Comparison of ENCODE assay signal across 8 cellular contexts in the genomic region with DNA sequence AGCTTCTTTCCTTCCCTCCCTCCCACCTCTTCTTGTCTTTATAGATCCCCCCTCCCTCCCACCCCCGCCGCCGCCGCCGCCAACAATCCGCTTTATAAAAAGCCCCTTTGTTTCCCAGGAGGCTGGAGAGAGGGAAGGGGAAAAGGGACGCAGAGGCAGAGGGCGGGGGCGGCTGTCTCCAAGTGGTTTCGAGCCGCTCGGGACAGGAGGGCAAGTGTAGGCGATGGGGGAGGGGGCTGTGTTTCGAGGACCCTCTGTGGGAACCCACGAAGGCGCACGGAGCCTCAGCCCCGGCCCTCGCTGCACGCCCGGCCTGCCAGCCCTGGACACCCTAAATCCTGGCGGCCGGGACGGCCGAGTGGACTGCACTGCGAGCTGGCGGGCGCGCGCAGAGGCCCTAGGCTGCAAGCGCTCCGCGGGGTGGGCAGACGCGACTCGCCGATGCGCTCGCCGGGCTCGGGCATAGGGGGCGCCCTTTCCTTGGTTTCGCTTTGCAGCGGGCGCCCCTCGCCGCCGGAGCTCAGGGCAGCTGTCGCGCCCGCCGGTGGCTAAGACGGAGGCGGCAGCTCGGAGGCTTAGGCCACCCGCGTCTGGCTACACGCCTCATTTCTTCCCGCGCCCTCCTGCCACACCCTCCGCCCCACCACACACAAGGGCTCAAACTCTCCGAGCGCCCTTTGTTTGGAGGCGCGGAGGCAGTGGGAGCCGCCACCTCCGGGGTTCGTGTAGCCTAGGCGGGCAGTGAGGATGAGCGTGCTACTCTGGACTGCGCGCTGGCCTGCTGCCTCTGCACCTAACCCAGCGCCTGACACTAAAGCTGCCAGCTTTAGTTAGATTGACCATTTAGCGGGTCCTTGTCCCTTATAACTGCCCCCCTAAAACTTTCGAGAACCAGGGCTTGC. TPM values are rescaled to one million over a fixed set of nuclear protein-coding genes. Genes with fewer than 3 reads are reported as not detected.
DNase-seq lines count a peak whose midpoint lies in the region; ATAC-seq and TF ChIP-seq lines count a peak whose summit lies in the region.

No MANE protein-coding gene starts in this region.

- H3K9me3 Mint-ChIP-seq in activated CD4-positive, alpha-beta T cell treated with anti-CD3 and anti-CD28 coated beads, Interleukin-2, amount 10 ng/mL, durations not matched to agents 7 days and 5 days: no peaks in the 10 kb centered on the region

- H3K4me1 Mint-ChIP-seq in activated CD4-positive, alpha-beta T cell treated with anti-CD3 and anti-CD28 coated beads, Interleukin-2, amount 10 ng/mL, durations not matched to agents 7 days and 5 days: peaks cover 28% of the 10 kb centered on the region

- H3K36me3 Mint-ChIP-seq in activated CD4-positive, alpha-beta T cell treated with anti-CD3 and anti-CD28 coated beads, Interleukin-2, amount 10 ng/mL, durations not matched to agents 7 days and 5 days (ENCODE audit: low read depth): no peaks in the 10 kb centered on the region

- POLR2A ChIA-PET in activated CD4-positive, alpha-beta T cell treated with anti-CD3 and anti-CD28 coated beads, Interleukin-2, amount 10 ng/mL, durations not matched to agents 7 days and 5 days (lab: Charles Lee): no interaction called here

- CTCF ChIA-PET in activated CD4-positive, alpha-beta T cell treated with anti-CD3 and anti-CD28 coated beads, Interleukin-2, amount 10 ng/mL, durations not matched to agents 7 days and 5 days (lab: Charles Lee): interaction anchor here (0.6 to 2.4 kb wide), 11 partner anchors 17 to 323 kb away, joined by 3 to 6 read pairs (median 4); no protein-coding TSS in a partner anchor

- H3K4me3 ChIP-seq in lower lobe of right lung: peak overlapping the region; percentile 63

- H3K4me3 Mint-ChIP-seq in activated CD4-positive, alpha-beta T cell treated with anti-CD3 and anti-CD28 coated beads, Interleukin-2, amount 10 ng/mL, durations not matched to agents 7 days and 5 days: peak overlapping the region; percentile 74

- H3K36me3 ChIP-seq in lower lobe of right lung: no peaks in the 10 kb centered on the region

- in situ Hi-C loops in G401 (cut with HindIII; ENCODE audit: low sequenced_read_pairs): no loop called here

- peak overlapping the region; percentile 69 for H3K27ac Mint-ChIP-seq in activated CD4-positive, alpha-beta T cell treated with anti-CD3 and anti-CD28 coated beads, Interleukin-2, amount 10 ng/mL, durations not matched to agents 7 days and 5 days

- H3K27ac ChIP-seq in lower lobe of right lung: peak overlapping the region; percentile 68

- H3K4me1 ChIP-seq in lower lobe of right lung: peaks cover 12% of the 10 kb centered on the region

- DNase-seq in G401 (ENCODE audit: low spot score) (peak; percentile 63), NCI-H2196 (lab: John Stamatoyannopoulos, UW; ENCODE audit: unreplicated experiment) (peak; percentile 56), lower lobe of right lung (peak; percentile 70)
- DNase-seq in activated CD4-positive, alpha-beta T cell treated with anti-CD3 and anti-CD28 coated beads, Interleukin-2, amount 10 ng/mL, durations not matched to agents 7 days and 5 days: peak; percentile 68
- DNase-seq in effector CD8-positive, alpha-beta T cell (lab: John Stamatoyannopoulos, UW): peak; percentile 11
- DNase-seq in stimulated activated CD8-positive, alpha-beta memory T cell treated with anti-CD3 and anti-CD28 coated beads, Interleukin-12 subunit alpha, Interleukin-12 subunit beta, amount 100 ng/mL, for 1 hour (ENCODE audit: low read depth): peak; percentile 45

- peak; percentile 65 for TF ChIP-seq CTCF in lower lobe of right lung (IDR thresholded peaks at IDR 0.05)

- H3K27me3 Mint-ChIP-seq in activated CD4-positive, alpha-beta T cell treated with anti-CD3 and anti-CD28 coated beads, Interleukin-2, amount 10 ng/mL, durations not matched to agents 7 days and 5 days: peaks cover 26% of the 10 kb centered on the region

- no peaks in the 10 kb centered on the region for H3K9me3 ChIP-seq in lower lobe of right lung

- intact Hi-C loops in lower lobe of right lung (cut with DNase I): no loop called here

- H3K27me3 ChIP-seq in lower lobe of right lung (ENCODE audit: low read depth): peaks cover 5% of the 10 kb centered on the region

- ATAC-seq in lower lobe of right lung: peak; percentile 62 to 81
- ATAC-seq in HG02678 (IDR thresholded peaks at IDR 0.05; ENCODE audit: unreplicated experiment): no peak
- ATAC-seq in HG03432 (IDR thresholded peaks at IDR 0.05; ENCODE audit: unreplicated experiment): no peak

RNA-seq across cellular contexts. Expression of a gene that starts 2.2 kb away (rescaled TPM):
- total RNA-seq in G401 (2014; rRNA removed; shearing (Covaris generic)): not detected in 2 replicates
- total RNA-seq in activated CD4-positive, alpha-beta T cell treated with anti-CD3 and anti-CD28 coated beads, Interleukin-2, amount 10 ng/mL, durations not matched to agents 7 days and 5 days: 1 to 10 TPM; 2.4 to 3.4 TPM
- total RNA-seq in lower lobe of right lung: 3.0 TPM

Comparison
In these comparisons a context has a peak if more than half of its experiments do, and no peak if none do; other contexts are left out.
1. DNase-seq: peak in every context shown above with its lines; median percentile 70 in lower lobe of right lung; 68 in activated CD4-positive, alpha-beta T cell treated with anti-CD3 and anti-CD28 coated beads, Interleukin-2, amount 10 ng/mL, durations not matched to agents 7 days and 5 days; 63 in G401; 56 in NCI-H2196; 45 in stimulated activated CD8-positive, alpha-beta memory T cell treated with anti-CD3 and anti-CD28 coated beads, Interleukin-12 subunit alpha, Interleukin-12 subunit beta, amount 100 ng/mL, for 1 hour; 11 in effector CD8-positive, alpha-beta T cell.
2. ATAC-seq: peak in lower lobe of right lung (2 of 2); none in HG02678 (single experiment) and HG03432 (single experiment).